In genomic region chr10:58384999-58385783, GRCh38 we compare ENCODE assay signal across 8 cellular contexts. TPM values are rescaled to one million over a fixed set of nuclear protein-coding genes. Genes with fewer than 3 reads are reported as not detected.
A peak's percentile ranks its signal among the peaks of the same experiment; 100 is the strongest.
DNase-seq lines count a peak whose midpoint lies in the region; ATAC-seq and TF ChIP-seq lines count a peak whose summit lies in the region.

TFAM (plus strand) TSS chr10:58385410; CDS start chr10:58385548, 138 bp downstream.

- peaks cover 25% of the 10 kb centered on the region for H3K4me1 ChIP-seq in PC-3 (ENCODE audit: insufficient read depth, low read length)
- H3K4me1 ChIP-seq in esophagus muscularis mucosa: peaks cover 10 to 31% (median 24%) of the 10 kb centered on the region in 4 donors

- peak; percentile 75 for TF ChIP-seq CTCF in PC-3 (conservative IDR thresholded peaks at IDR 0.05; ENCODE audit: low read depth, low read length)
- peak; percentile 28 to 46 (median 43) for TF ChIP-seq CTCF in esophagus muscularis mucosa (IDR thresholded peaks at IDR 0.05)

- TF ChIP-seq POLR2A in esophagus muscularis mucosa (IDR thresholded peaks at IDR 0.05; ENCODE audit: low read depth): peak; percentile 60

- H3K4me2 ChIP-seq in PC-3 (ENCODE audit: low read length): peak within 1 kb of the TSS; percentile 87

- H3K36me3 ChIP-seq in PC-3 (ENCODE audit: low read depth, low read length): peaks cover 36% of the 10 kb centered on the region
- H3K36me3 ChIP-seq in esophagus muscularis mucosa: peaks cover 19 to 33% (median 20%) of the 10 kb centered on the region in 4 donors

- peaks cover 23% of the 10 kb centered on the region for H3K36me3 Mint-ChIP-seq in activated T-cell treated with anti-CD3 and anti-CD28 coated beads, Interleukin-2, amount 50 U/mL, for 4 hours (ENCODE audit: insufficient read depth)

- H3K9me3 Mint-ChIP-seq in activated T-cell treated with anti-CD3 and anti-CD28 coated beads, Interleukin-2, amount 50 U/mL, for 4 hours: no peaks in the 10 kb centered on the region

- no peaks in the 10 kb centered on the region for H3K27me3 Mint-ChIP-seq in activated T-cell treated with anti-CD3 and anti-CD28 coated beads, Interleukin-2, amount 50 U/mL, for 4 hours (ENCODE audit: low read depth)

- H3K27me3 ChIP-seq in PC-3 (ENCODE audit: low read length): no peaks in the 10 kb centered on the region
- no peaks in the 10 kb centered on the region for H3K27me3 ChIP-seq in esophagus muscularis mucosa

- H3K27ac ChIP-seq in PC-3 (ENCODE audit: low read length) (peak within 1 kb of the TSS; percentile 55), esophagus muscularis mucosa (replicated peaks in 1 of 4) (peak within 1 kb of the TSS; percentile 88 to 92 (median 90))

- WGBS in esophagus muscularis mucosa: 0% methylated on average over 33 of the region's 65 CpGs

- ATAC-seq in GM21619 (IDR thresholded peaks at IDR 0.05; ENCODE audit: unreplicated experiment): peak; percentile 92
- ATAC-seq in PC-3: peak; percentile 87
- ATAC-seq in activated T-cell treated with anti-CD3 and anti-CD28 coated beads, Interleukin-2, amount 50 U/mL, for 4 hours: peak; percentile 91

- H3F3A ChIP-seq in PC-3 (ENCODE audit: low read length, unreplicated experiment): no peaks in the 10 kb centered on the region

- BruUV-seq in PC-3 (replicated peaks; lab: Mats Ljungman, UMichigan): TSS peak; percentile 65

- peak within 1 kb of the TSS; percentile 77 for H3K4me3 ChIP-seq in Jurkat, Clone E6-1 (ENCODE audit: low read length)
- H3K4me3 ChIP-seq in PC-3 (ENCODE audit: low read length) (peak within 1 kb of the TSS; percentile 87), esophagus muscularis mucosa (peak within 1 kb of the TSS; percentile 77 to 86 (median 78))

- POLR2A ChIA-PET in PC-3 (lab: Charles Lee; ENCODE audit: unreplicated experiment): interaction anchor here (0.6 to 1.1 kb wide), 6 partner anchors 50 to 783 kb away, joined by 3 to 9 read pairs (median 4); partner anchors contain the start of gene CISD1

- H3K9me3 ChIP-seq in PC-3 (ENCODE audit: low read length) (no peaks in the 10 kb centered on the region), esophagus muscularis mucosa (no peaks in the 10 kb centered on the region)

- H3K4me1 Mint-ChIP-seq in activated T-cell treated with anti-CD3 and anti-CD28 coated beads, Interleukin-2, amount 50 U/mL, for 4 hours (ENCODE audit: low read depth): peaks cover 45% of the 10 kb centered on the region

- H2AFZ ChIP-seq in PC-3 (ENCODE audit: low read length): peak within 1 kb of the TSS; percentile 99

- peaks cover 32% of the 10 kb centered on the region for H4K20me1 ChIP-seq in PC-3 (ENCODE audit: low read length)

- no peaks in the 10 kb centered on the region for H3K9me2 ChIP-seq in PC-3 (replicated peaks; ENCODE audit: low read length)

- TF ChIP-seq EP300 in esophagus muscularis mucosa (IDR thresholded peaks at IDR 0.05): no peak

- CTCF ChIA-PET in PC-3 (lab: Charles Lee): interaction anchor here (0.6 to 1.6 kb wide), 5 partner anchors 8 to 86 kb away, joined by 4 to 5 read pairs (median 4); no protein-coding TSS in a partner anchor

- DNase-seq in DMS79 (lab: John Stamatoyannopoulos, UW) (peak; percentile 60), PC-3 (peak; percentile 95), esophagus muscularis mucosa (ENCODE audit: extremely low spot score) (peak; percentile 99), myocyte (ENCODE audit: low read depth) (peak; percentile 96)
- peak; percentile 85 for DNase-seq in Jurkat, Clone E6-1 (ENCODE audit: low read depth, low spot score)
- DNase-seq in activated T-cell treated with anti-CD3 and anti-CD28 coated beads, Interleukin-2, amount 50 U/mL, for 4 hours: peak; percentile 98
- DNase-seq in stimulated activated CD8-positive, alpha-beta memory T cell treated with anti-CD3 and anti-CD28 coated beads, Interleukin-7, amount 100 ng/mL, for 48 hours (ENCODE audit: extremely low read depth in 1 of 2, low read depth in 1 of 2): peak; percentile 92 to 94

- H3K9ac ChIP-seq in PC-3 (ENCODE audit: low read length): peak within 1 kb of the TSS; percentile 92

- peaks cover 57% of the 10 kb centered on the region for H3K79me2 ChIP-seq in PC-3 (ENCODE audit: low read length)

- intact Hi-C loops in PC-3 (cut with micrococcal nuclease): loop anchor here (1.0 to 5.0 kb wide), 5 partner anchors 32 to 116 kb away; partner anchors contain the start of gene CISD1
- intact Hi-C loops in esophagus muscularis mucosa (cut with DNase I): loop anchor here (2.0 to 5.0 kb wide), 2 partner anchors 48 to 86 kb away; partner anchors contain the start of gene UBE2D1

- peak within 1 kb of the TSS; percentile 100 for H3K4me3 Mint-ChIP-seq in activated T-cell treated with anti-CD3 and anti-CD28 coated beads, Interleukin-2, amount 50 U/mL, for 4 hours

RNA-seq across cellular contexts. Expression of gene TFAM, which starts in this region (rescaled TPM):
- polyA plus RNA-seq in Jurkat, Clone E6-1 (2012; ENCODE audit: insufficient read depth, insufficient read length): 46.2 TPM
- total RNA-seq in PC-3 (2014; rRNA removed) (96.8 and 121 TPM in 2 replicates), esophagus muscularis mucosa (10 to 100 TPM; 15.4 to 24.3 (median 19.5) TPM), myocyte (17.7 and 22.1 TPM in 2 replicates)
- 100 to 1,000 TPM; 136 to 157 (median 153) TPM for total RNA-seq in activated T-cell treated with anti-CD3 and anti-CD28 coated beads, Interleukin-2, amount 50 U/mL, for 4 hours
- 9.4 TPM for polyA plus RNA-seq in myocyte (2012)

Comparison
In these comparisons a context has a peak if more than half of its experiments do, and no peak if none do; other contexts are left out.
1. Peak in every context shown above with its lines: DNase-seq, ATAC-seq, H3K4me3 ChIP-seq and H3K27ac ChIP-seq.